ENCODE assay signal across 10 cellular contexts in genomic region chr17:39014795-39015545, GRCh38. TPM values are rescaled to one million over a fixed set of nuclear protein-coding genes. Genes with fewer than 3 reads are reported as not detected.
A peak's percentile ranks its signal among the peaks of the same experiment; 100 is the strongest.
DNase-seq lines count a peak whose midpoint lies in the region; ATAC-seq and TF ChIP-seq lines count a peak whose summit lies in the region.
"Had no signal": no experiment of that assay in that cellular context is flagged by ENCODE, and none has a peak within 500 bp of the region (broad histone marks: within the 10 kb centered on the region; RNA-seq: fewer than 3 reads in every experiment).

No MANE protein-coding gene starts in this region.

- no peaks in the 10 kb centered on the region for H3K27me3 Mint-ChIP-seq in activated naive CD4-positive, alpha-beta T cell treated with anti-CD3 and anti-CD28 coated beads, Interleukin-2, amount 50 U/mL, for 24 hours

- TF ChIP-seq CTCF in adrenal gland (IDR thresholded peaks at IDR 0.05) (no peak), lower lobe of right lung (IDR thresholded peaks at IDR 0.05) (no peak), uterus (IDR thresholded peaks at IDR 0.05) (no peak)

- no peak overlapping the region for H3K4me3 ChIP-seq in adrenal gland
- H3K4me3 ChIP-seq in lower lobe of right lung, result no peak overlapping the region
- no peak overlapping the region for H3K4me3 ChIP-seq in uterus
- H3K4me3 ChIP-seq: tibial nerve had no signal

- H3K36me3 Mint-ChIP-seq in activated naive CD4-positive, alpha-beta T cell treated with anti-CD3 and anti-CD28 coated beads, Interleukin-2, amount 50 U/mL, for 24 hours, result no peaks in the 10 kb centered on the region
- H3K36me3 Mint-ChIP-seq in activated naive CD4-positive, alpha-beta T cell treated with anti-CD3 and anti-CD28 coated beads, Interleukin-2, amount 50 U/mL, for 72 hours, result no peaks in the 10 kb centered on the region

- DNase-seq in activated naive CD4-positive, alpha-beta T cell treated with anti-CD3 and anti-CD28 coated beads, Interleukin-2, amount 50 U/mL, for 72 hours (ENCODE audit: low spot score in 2 of 2), result no peak
- DNase-seq in adrenal gland, result peak in 1 of 7 donors; percentile 13
- DNase-seq in lower lobe of right lung, result peak; percentile 64
- DNase-seq in uterus, result no peak
- no peak for DNase-seq in Kasumi-1 (lab: John Stamatoyannopoulos, UW)
- no peak for DNase-seq in NK-92 treated with Interleukin-12 subunit alpha and Interleukin-12 subunit beta, amount 100 ng/mL, for 24 hours (lab: John Stamatoyannopoulos, UW)
- DNase-seq: WERI-Rb-1 had no signal

- H3K9me3 Mint-ChIP-seq in activated naive CD4-positive, alpha-beta T cell treated with anti-CD3 and anti-CD28 coated beads, Interleukin-2, amount 50 U/mL, for 24 hours, result no peaks in the 10 kb centered on the region
- H3K9me3 Mint-ChIP-seq in activated naive CD4-positive, alpha-beta T cell treated with anti-CD3 and anti-CD28 coated beads, Interleukin-2, amount 50 U/mL, for 72 hours, result no peaks in the 10 kb centered on the region

- H3K27me3 ChIP-seq in adrenal gland (no peaks in the 10 kb centered on the region), lower lobe of right lung (ENCODE audit: low read depth) (no peaks in the 10 kb centered on the region), uterus (no peaks in the 10 kb centered on the region)
- H3K27me3 ChIP-seq: tibial nerve had no signal

- WGBS in adrenal gland, 4 donors, result 65 to 82% (median 70%) methylated on average over 10 to 13 of the region's 13 CpGs

- intact Hi-C loops in adrenal gland (cut with DNase I) (no loop called here), lower lobe of right lung (cut with DNase I) (no loop called here), uterus (cut with DNase I; ENCODE audit: low total_unique reads) (no loop called here)

- H3K27ac ChIP-seq in adrenal gland (peak overlapping the region in 3 of 5 donors; percentile 22 to 66 (median 35)), lower lobe of right lung (no peak overlapping the region), uterus (peak overlapping the region; percentile 25 to 35)
- H3K27ac ChIP-seq: WERI-Rb-1 had no signal

- TF ChIP-seq POLR2A in adrenal gland (IDR thresholded peaks at IDR 0.05), result no peak
- no peak for TF ChIP-seq POLR2A in uterus (IDR thresholded peaks at IDR 0.05)

- H3K4me1 ChIP-seq in adrenal gland (replicated peaks in 1 of 2) (peaks cover 0 to 9% of the 10 kb centered on the region in 2 donors), lower lobe of right lung (peaks cover 28% of the 10 kb centered on the region), uterus (no peaks in the 10 kb centered on the region)

- no peak for ATAC-seq in activated naive CD4-positive, alpha-beta T cell treated with anti-CD3 and anti-CD28 coated beads, Interleukin-2, amount 50 U/mL, for 72 hours
- ATAC-seq in lower lobe of right lung, result peak in 1 of 2 donors; percentile 25
- no peak for ATAC-seq in HG02970 (IDR thresholded peaks at IDR 0.05; ENCODE audit: low FRiP score, unreplicated experiment)

- H3K27ac Mint-ChIP-seq in activated naive CD4-positive, alpha-beta T cell treated with anti-CD3 and anti-CD28 coated beads, Interleukin-2, amount 50 U/mL, for 24 hours, result peak overlapping the region; percentile 53
- H3K27ac Mint-ChIP-seq in activated naive CD4-positive, alpha-beta T cell treated with anti-CD3 and anti-CD28 coated beads, Interleukin-2, amount 50 U/mL, for 72 hours, result peak overlapping the region in 1 of 2 donors; percentile 18

- peaks cover 32% of the 10 kb centered on the region for H3K4me1 Mint-ChIP-seq in activated naive CD4-positive, alpha-beta T cell treated with anti-CD3 and anti-CD28 coated beads, Interleukin-2, amount 50 U/mL, for 24 hours

- H3K9me3 ChIP-seq in adrenal gland (replicated peaks in 1 of 3) (no peaks in the 10 kb centered on the region), lower lobe of right lung (no peaks in the 10 kb centered on the region), uterus (no peaks in the 10 kb centered on the region)
- H3K9me3 ChIP-seq: tibial nerve had no signal

- H3K36me3 ChIP-seq in adrenal gland (replicated peaks in 1 of 2), result no peaks in the 10 kb centered on the region
- no peaks in the 10 kb centered on the region for H3K36me3 ChIP-seq in lower lobe of right lung
- no peaks in the 10 kb centered on the region for H3K36me3 ChIP-seq in uterus
- H3K36me3 ChIP-seq: tibial nerve, WERI-Rb-1 had no signal

- no peak overlapping the region for H3K4me3 Mint-ChIP-seq in activated naive CD4-positive, alpha-beta T cell treated with anti-CD3 and anti-CD28 coated beads, Interleukin-2, amount 50 U/mL, for 24 hours

RNA-seq across cellular contexts. Expression of gene FBXO47, which starts 47.8 kb away (rescaled TPM):
- total RNA-seq in activated naive CD4-positive, alpha-beta T cell treated with anti-CD3 and anti-CD28 coated beads, Interleukin-2, amount 50 U/mL, for 72 hours, result under 1 TPM in 1 of 2 donors, not detected in 1; 0.18 TPM
- total RNA-seq in adrenal gland (not detected), lower lobe of right lung (not detected), uterus (under 1 TPM in 1 of 4 donors, not detected in 3; 0.14 TPM)
- polyA plus RNA-seq in adrenal gland, result not detected
- total RNA-seq: tibial nerve had no signal
